ENCODE assay signal across 9 cellular contexts in genomic region chr10:48656928-48657327, GRCh38. TPM values are rescaled to one million over a fixed set of nuclear protein-coding genes. Genes with fewer than 3 reads are reported as not detected.
DNase-seq lines count a peak whose midpoint lies in the region; ATAC-seq, FAIRE-seq and TF ChIP-seq lines count a peak whose summit lies in the region.
"Had no signal": no experiment of that assay in that cellular context is flagged by ENCODE, and none has a peak within 500 bp of the region (broad histone marks: within the 10 kb centered on the region; RNA-seq: fewer than 3 reads in every experiment).

No MANE protein-coding gene starts in this region.

- H3K27ac Mint-ChIP-seq in osteocyte (ENCODE audit: unreplicated experiment), result no peak overlapping the region

- no peak for TF ChIP-seq CTCF in DND-41 (IDR thresholded peaks at IDR 0.05; ENCODE audit: borderline replicate concordance, extremely low read depth, low read length, poor library complexity, severe bottlenecking)
- no peak for TF ChIP-seq CTCF in LNCaP clone FGC (IDR thresholded peaks at IDR 0.05; ENCODE audit: control insufficient read depth, extremely low read depth, insufficient read depth)
- no peak for TF ChIP-seq CTCF in endothelial cell of umbilical vein (IDR thresholded peaks at IDR 0.05; ENCODE audit: extremely low read depth in 1 of 2, insufficient read depth in 1 of 2, low read depth in 1 of 2, low read length in 2 of 2)
- no peak for TF ChIP-seq CTCF in osteocyte (IDR thresholded peaks at IDR 0.05)

- no peak for FAIRE-seq in endothelial cell of umbilical vein (lab: Jason Lieb, UNC)

- H3K27ac ChIP-seq in DND-41 (ENCODE audit: low read length) (no peak overlapping the region), endothelial cell of umbilical vein (ENCODE audit: insufficient read depth, low read depth, low read length) (no peak overlapping the region)
- H3K27ac ChIP-seq: gastrocnemius medialis had no signal

- intact Hi-C loops in endothelial cell of umbilical vein (cut with micrococcal nuclease), result loop anchor here (1.0 kb wide), 8 partner anchors 50 to 442 kb away; partner anchors contain the start of gene MAPK8

- H3K4me3 Mint-ChIP-seq in osteocyte (ENCODE audit: unreplicated experiment), result no peak overlapping the region

- CTCF ChIA-PET in endothelial cell of umbilical vein (lab: Charles Lee), result interaction anchor here (0.6 to 6.2 kb wide), 63 partner anchors 10 to 936 kb away, joined by 3 to 445 read pairs (median 9); partner anchors contain the start of genes ARHGAP22 and ERCC6

- no peaks in the 10 kb centered on the region for H3K36me3 ChIP-seq in DND-41 (ENCODE audit: insufficient read depth, low read length)
- H3K36me3 ChIP-seq in endothelial cell of umbilical vein (ENCODE audit: control insufficient read depth in 2 of 2, extremely low read depth in 1 of 2, insufficient read depth in 2 of 2, low read length in 2 of 2), result no peaks in the 10 kb centered on the region
- H3K36me3 ChIP-seq: gastrocnemius medialis had no signal

- H3K36me3 Mint-ChIP-seq in osteocyte (ENCODE audit: unreplicated experiment), result no peaks in the 10 kb centered on the region

- H3K9me3 ChIP-seq in DND-41 (ENCODE audit: insufficient read depth, low read length, severe bottlenecking) (no peaks in the 10 kb centered on the region), endothelial cell of umbilical vein (replicated peaks; ENCODE audit: control insufficient read depth, insufficient read depth, low read length) (no peaks in the 10 kb centered on the region)
- H3K9me3 ChIP-seq: gastrocnemius medialis had no signal

- H3K4me3 ChIP-seq in DND-41 (ENCODE audit: low read depth in 1 of 2, low read length in 2 of 2) (peak overlapping the region in 1 of 2 experiments; percentile 28; a peak in 1 of 4 replicates), LNCaP clone FGC (ENCODE audit: low read depth, low read length) (peak overlapping the region; percentile 41), endothelial cell of umbilical vein (replicated peaks in 1 of 3; ENCODE audit: insufficient read depth in 1 of 3, low read depth in 1 of 3, low read length in 3 of 3) (no peak overlapping the region)

- no TSS peak for BruUV-seq in endothelial cell of umbilical vein (replicated peaks; lab: Mats Ljungman, UMichigan)

- peaks cover 46% of the 10 kb centered on the region for H3K27me3 Mint-ChIP-seq in osteocyte (ENCODE audit: unreplicated experiment)

- H3K9ac ChIP-seq in DND-41 (ENCODE audit: low read depth, low read length) (no peak overlapping the region), endothelial cell of umbilical vein (replicated peaks; ENCODE audit: extremely low read depth, insufficient read depth, low read length) (no peak overlapping the region)

- H3K4me1 ChIP-seq in DND-41 (ENCODE audit: insufficient read depth, low read length) (peaks cover 12% of the 10 kb centered on the region), endothelial cell of umbilical vein (ENCODE audit: control insufficient read depth, extremely low read depth, insufficient read depth, low read length) (peaks cover 20% of the 10 kb centered on the region)

- H3K9me1 ChIP-seq in endothelial cell of umbilical vein (replicated peaks; ENCODE audit: control insufficient read depth, extremely low read depth, insufficient read depth, low read length), result no peaks in the 10 kb centered on the region

- H3K9me3 Mint-ChIP-seq in osteocyte (ENCODE audit: unreplicated experiment), result no peaks in the 10 kb centered on the region

- DNase-seq in DND-41 (no peak), LNCaP clone FGC (ENCODE audit: low read depth) (no peak), endothelial cell of umbilical vein (ENCODE audit: low read depth, low spot score) (no peak), osteocyte (ENCODE audit: extremely low spot score, unreplicated experiment) (peak; percentile 64), SW 1271 (lab: John Stamatoyannopoulos, UW) (no peak), GOT3 (lab: John Stamatoyannopoulos, UW) (no peak)
- DNase-seq in effector CD4-positive, alpha-beta T cell, result no peak

- ATAC-seq in DND-41 (ENCODE audit: insufficient read depth, low read depth) (no peak), GM21515 (IDR thresholded peaks at IDR 0.05; ENCODE audit: unreplicated experiment) (no peak)

- H3K4me2 ChIP-seq in DND-41 (ENCODE audit: insufficient read depth, low read length) (peak overlapping the region; percentile 58), endothelial cell of umbilical vein (ENCODE audit: insufficient read depth, low read length) (peak overlapping the region; percentile 33)

- no peaks in the 10 kb centered on the region for H3K79me2 ChIP-seq in DND-41 (ENCODE audit: insufficient read depth, low read length)
- H3K79me2 ChIP-seq in endothelial cell of umbilical vein (ENCODE audit: control insufficient read depth, insufficient read depth, low read length), result no peaks in the 10 kb centered on the region

- TF ChIP-seq POLR2A in endothelial cell of umbilical vein (IDR thresholded peaks at IDR 0.05; ENCODE audit: low read depth, low read length), result no peak

- H3K27me3 ChIP-seq in DND-41 (ENCODE audit: insufficient read depth, low read length, poor library complexity) (peaks cover 22% of the 10 kb centered on the region), endothelial cell of umbilical vein (ENCODE audit: control insufficient read depth in 2 of 2, insufficient read depth in 2 of 2, low read length in 2 of 2) (peaks cover 0 to 7% of the 10 kb centered on the region in 2 experiments)
- H3K27me3 ChIP-seq: gastrocnemius medialis had no signal

- dilution Hi-C loops in endothelial cell of umbilical vein (cut with MboI; ENCODE audit: extremely low pct_ligation_motif_present, low sequenced_read_pairs), result no loop called here

- peaks cover 8% of the 10 kb centered on the region for H3K4me1 Mint-ChIP-seq in osteocyte (ENCODE audit: unreplicated experiment)

- POLR2A ChIA-PET in endothelial cell of umbilical vein (lab: Charles Lee), result no interaction called here

- H4K20me1 ChIP-seq in DND-41 (ENCODE audit: insufficient read depth, low read length) (peaks cover 7% of the 10 kb centered on the region; the same call in 1 of the 2 replicates), endothelial cell of umbilical vein (replicated peaks; ENCODE audit: control insufficient read depth, extremely low read depth, insufficient read depth, low read length) (no peaks in the 10 kb centered on the region)

- H2AFZ ChIP-seq in DND-41 (ENCODE audit: low read depth, low read length), result peak overlapping the region; percentile 32
- peak overlapping the region; percentile 35 for H2AFZ ChIP-seq in endothelial cell of umbilical vein (ENCODE audit: low read depth, low read length)

TF ChIP-seq in endothelial cell of umbilical vein, 7 proteins besides CTCF, POLR2A, EP300 and RAD21:
- TF ChIP-seq POLR2AphosphoS5 (IDR thresholded peaks at IDR 0.05; ENCODE audit: insufficient read depth, low read depth, low read length) (no peak), FOS (IDR thresholded peaks at IDR 0.05; ENCODE audit: borderline replicate concordance, insufficient read depth, low read length) (no peak), GATA2 (IDR thresholded peaks at IDR 0.05; ENCODE audit: insufficient read depth, insufficient read length, low read depth, low read length) (no peak), EZH2 (IDR thresholded peaks at IDR 0.05; ENCODE audit: borderline replicate concordance, low read depth, low read length, severe bottlenecking) (no peak), MYC (IDR thresholded peaks at IDR 0.05; ENCODE audit: low read depth, low read length) (no peak), MAX (IDR thresholded peaks at IDR 0.05; ENCODE audit: insufficient read depth, insufficient read length) (no peak), JUN (IDR thresholded peaks at IDR 0.05; ENCODE audit: borderline replicate concordance, insufficient read depth, insufficient read length, low read depth) (no peak)
TF ChIP-seq in endothelial cell of umbilical vein: peak in this region for 0.

RNA-seq across cellular contexts. Expression of gene WDFY4, which starts 27.7 kb away (rescaled TPM):
- 10.2 and 10.5 TPM in 2 replicates for total RNA-seq in endothelial cell of umbilical vein
- polyA plus RNA-seq in endothelial cell of umbilical vein, result 10.1 and 11.7 TPM in 2 replicates
- polyA plus RNA-seq in endothelial cell of umbilical vein (2011; cell fraction: cytosol; rRNA removed), result 4.1 and 7.2 TPM in 2 replicates
- 11.2 and 11.3 TPM in 2 replicates for polyA plus RNA-seq in endothelial cell of umbilical vein (2011; cell fraction: nucleus; rRNA removed)
- 5.1 and 8.1 TPM in 2 replicates for polyA plus RNA-seq in endothelial cell of umbilical vein (2012)
- 6.3 and 7.0 TPM in 2 replicates for polyA minus RNA-seq in endothelial cell of umbilical vein
- polyA minus RNA-seq in endothelial cell of umbilical vein (2011; cell fraction: cytosol; rRNA and poly(A)+ RNA removed), result not detected
- 4.0 and 4.1 TPM in 2 replicates for polyA minus RNA-seq in endothelial cell of umbilical vein (2011; cell fraction: nucleus; rRNA and poly(A)+ RNA removed)
- total RNA-seq in osteocyte, result not detected in 2 replicates

RNA-seq across cellular contexts. Expression of gene ARHGAP22, which starts 52.1 kb away (rescaled TPM):
- 48.6 and 50.3 TPM in 2 replicates for total RNA-seq in endothelial cell of umbilical vein
- polyA plus RNA-seq in endothelial cell of umbilical vein, result 8.0 and 8.6 TPM in 2 replicates
- polyA plus RNA-seq in endothelial cell of umbilical vein (2011; cell fraction: cytosol; rRNA removed), result 10.2 and 10.4 TPM in 2 replicates
- polyA plus RNA-seq in endothelial cell of umbilical vein (2011; cell fraction: nucleus; rRNA removed), result 33.5 and 38.8 TPM in 2 replicates
- 56.6 and 69.1 TPM in 2 replicates for polyA plus RNA-seq in endothelial cell of umbilical vein (2012)
- polyA minus RNA-seq in endothelial cell of umbilical vein, result 23.0 and 28.5 TPM in 2 replicates
- not detected for polyA minus RNA-seq in endothelial cell of umbilical vein (2011; cell fraction: cytosol; rRNA and poly(A)+ RNA removed)
- polyA minus RNA-seq in endothelial cell of umbilical vein (2011; cell fraction: nucleus; rRNA and poly(A)+ RNA removed), result 47.4 and 50.7 TPM in 2 replicates
- total RNA-seq in osteocyte, result 0.64 and 1.1 TPM in 2 replicates

Comparison
In these comparisons a context has a peak if more than half of its experiments do, and no peak if none do; other contexts are left out.
1. RNA of gene WDFY4, which starts 27.7 kb away (total RNA-seq): 10.2 to 10.5 TPM in endothelial cell of umbilical vein; not detected in osteocyte; every median in the first group is over 10 times any median in the second.
2. RNA of gene ARHGAP22, which starts 52.1 kb away (total RNA-seq): 48.6 to 50.3 TPM in endothelial cell of umbilical vein; 0.64 to 1.1 TPM in osteocyte; every median in the first group is over 10 times any median in the second.